ENCODE assay signal across 19 cellular contexts in the genomic region with DNA sequence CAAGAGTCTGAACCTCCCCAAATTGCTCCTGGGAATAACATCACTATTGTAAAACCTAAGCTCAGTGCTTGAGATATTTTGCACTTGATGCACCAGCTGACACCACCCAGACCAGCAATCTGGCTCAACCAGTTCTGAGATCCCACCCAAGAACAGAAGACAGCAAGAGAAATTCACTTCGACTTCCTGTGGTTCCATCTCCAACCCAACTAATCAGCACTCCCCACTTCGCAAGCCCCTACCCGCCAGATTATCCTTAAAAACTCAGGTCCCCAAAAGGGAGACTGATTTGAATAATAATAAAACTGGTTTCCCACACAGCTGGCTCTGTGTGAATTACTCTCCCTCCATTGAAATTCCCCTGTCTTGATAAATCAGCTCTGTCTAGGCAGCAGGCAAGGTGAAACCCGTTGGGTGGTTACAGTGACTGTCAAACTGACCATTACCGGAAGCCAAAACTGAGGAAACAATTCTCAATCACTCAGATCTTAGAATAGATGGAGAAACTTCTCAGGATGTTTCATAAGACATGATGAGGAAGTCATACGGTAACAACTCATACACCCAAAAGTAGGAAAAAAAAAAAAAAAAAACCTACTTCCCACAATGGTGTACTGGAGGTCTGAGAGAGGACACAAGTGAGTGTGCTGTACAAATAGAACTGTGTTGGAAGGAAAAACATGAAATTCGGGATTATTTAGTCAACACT.
A peak's percentile ranks its signal among the peaks of the same experiment; 100 is the strongest.
DNase-seq lines count a peak whose midpoint lies in the region; ATAC-seq and TF ChIP-seq lines count a peak whose summit lies in the region.
"Had no signal": no experiment of that assay in that cellular context is flagged by ENCODE, and none has a peak within 500 bp of the region (broad histone marks: within the 10 kb centered on the region; RNA-seq: fewer than 3 reads in every experiment).

No MANE protein-coding gene starts in this region.

- H3K9ac ChIP-seq in HUES64 (ENCODE audit: low read depth, low read length) (no peak overlapping the region), neural progenitor cell (no peak overlapping the region)

- ATAC-seq in GM18511 (IDR thresholded peaks at IDR 0.05; ENCODE audit: unreplicated experiment) (peak; percentile 78), HG02623 (IDR thresholded peaks at IDR 0.05; ENCODE audit: unreplicated experiment) (no peak), HG02571 (IDR thresholded peaks at IDR 0.05; ENCODE audit: unreplicated experiment) (no peak)
- ATAC-seq: effector memory CD8-positive, alpha-beta T cell; left lobe of liver had no signal

- H3K36me3 ChIP-seq in HUES64 (ENCODE audit: insufficient read depth, low read length) (no peaks in the 10 kb centered on the region), neural progenitor cell (no peaks in the 10 kb centered on the region)
- H3K36me3 ChIP-seq: adrenal gland, right lobe of liver, suprapubic skin had no signal

- H4K20me1 ChIP-seq in neural progenitor cell (ENCODE audit: low read depth) = no peaks in the 10 kb centered on the region

- H3K9me3 Mint-ChIP-seq in neural progenitor cell = no peaks in the 10 kb centered on the region

- H3K27ac Mint-ChIP-seq in neural progenitor cell = no peak overlapping the region
- H3K27ac Mint-ChIP-seq: effector memory CD8-positive, alpha-beta T cell had no signal

- no peak overlapping the region for H3K4me3 Mint-ChIP-seq in neural progenitor cell
- H3K4me3 Mint-ChIP-seq: effector memory CD8-positive, alpha-beta T cell had no signal

- H3K36me3 Mint-ChIP-seq in neural progenitor cell = peaks cover 7% of the 10 kb centered on the region

- H3K4me1 ChIP-seq in HUES64 (ENCODE audit: insufficient read depth, low read length) (peaks cover 24% of the 10 kb centered on the region), neural progenitor cell (peaks cover 26% of the 10 kb centered on the region)
- H3K4me1 ChIP-seq: adrenal gland, right lobe of liver, suprapubic skin had no signal

- WGBS in HUES64 = 42% methylated on average over 6 of the region's 7 CpGs

- peak overlapping the region; percentile 55 for H3K4me2 ChIP-seq in neural progenitor cell

- H3K27me3 Mint-ChIP-seq in neural progenitor cell (ENCODE audit: insufficient read depth, low read depth) = no peaks in the 10 kb centered on the region

- TF ChIP-seq CTCF in neural progenitor cell (IDR thresholded peaks at IDR 0.05) = no peak

- DNase-seq in SKM-1 treated with dmso at 0.1 percent for 144 hours (lab: John Stamatoyannopoulos, UW; ENCODE audit: unreplicated experiment) (peak; percentile 79), neural progenitor cell (ENCODE audit: low spot score) (peak; percentile 26), HuH-7.5 (ENCODE audit: low spot score) (no peak)
- no peak for DNase-seq in activated CD4-positive, CD25-positive, alpha-beta regulatory T cell treated with anti-CD3 and anti-CD28 coated beads, Interleukin-2, amount 50 U/mL, for 72 hours
- DNase-seq: adrenal gland; caudate nucleus; effector memory CD8-positive, alpha-beta T cell; hypothalamus; NCI-H2081; NCI-H526; right lobe of liver; stimulated activated CD4-positive, alpha-beta T cell treated with anti-CD3 and anti-CD28 coated beads, Interleukin-1b, Interleukin-23, amount 100 ng/mL, for 48 hours had no signal

- peak overlapping the region; percentile 46; the same call in 1 of the 2 replicates for H3K27ac ChIP-seq in HUES64 (ENCODE audit: low read depth, low read length)
- H3K27ac ChIP-seq in neural progenitor cell = no peak overlapping the region
- H3K27ac ChIP-seq: adrenal gland, right lobe of liver, suprapubic skin, VCaP had no signal

- no peaks in the 10 kb centered on the region for H3K9me3 ChIP-seq in HUES64 (ENCODE audit: insufficient read depth, low read depth, low read length)
- no peaks in the 10 kb centered on the region for H3K9me3 ChIP-seq in neural progenitor cell (ENCODE audit: low read depth)
- H3K9me3 ChIP-seq: adrenal gland, right lobe of liver, suprapubic skin had no signal

- peaks cover 13% of the 10 kb centered on the region for H3F3A ChIP-seq in neural progenitor cell (ENCODE audit: low read depth)

- no peak overlapping the region for H3K4me3 ChIP-seq in HUES64 (ENCODE audit: low read length)
- H3K4me3 ChIP-seq in neural progenitor cell = no peak overlapping the region
- H3K4me3 ChIP-seq: adrenal gland, right lobe of liver, suprapubic skin had no signal

- no peaks in the 10 kb centered on the region for H3K79me2 ChIP-seq in neural progenitor cell (ENCODE audit: low read depth)

- peaks cover 12% of the 10 kb centered on the region for H3K4me1 Mint-ChIP-seq in neural progenitor cell

- H2AFZ ChIP-seq in neural progenitor cell (replicated peaks) = no peak overlapping the region

- no peaks in the 10 kb centered on the region for H3K27me3 ChIP-seq in HUES64 (ENCODE audit: insufficient read depth, low read length)
- no peaks in the 10 kb centered on the region for H3K27me3 ChIP-seq in neural progenitor cell
- H3K27me3 ChIP-seq: adrenal gland, right lobe of liver, suprapubic skin had no signal

Comparison
In these comparisons a context has a peak if more than half of its experiments do, and no peak if none do; other contexts are left out.
1. DNase-seq: peak in SKM-1 treated with dmso at 0.1 percent for 144 hours (single experiment) and neural progenitor cell (single experiment); none in activated CD4-positive, CD25-positive, alpha-beta regulatory T cell treated with anti-CD3 and anti-CD28 coated beads, Interleukin-2, amount 50 U/mL, for 72 hours (single experiment) and HuH-7.5 (single experiment).